9 cellular contexts compared by ENCODE assay signal in the genomic region with DNA sequence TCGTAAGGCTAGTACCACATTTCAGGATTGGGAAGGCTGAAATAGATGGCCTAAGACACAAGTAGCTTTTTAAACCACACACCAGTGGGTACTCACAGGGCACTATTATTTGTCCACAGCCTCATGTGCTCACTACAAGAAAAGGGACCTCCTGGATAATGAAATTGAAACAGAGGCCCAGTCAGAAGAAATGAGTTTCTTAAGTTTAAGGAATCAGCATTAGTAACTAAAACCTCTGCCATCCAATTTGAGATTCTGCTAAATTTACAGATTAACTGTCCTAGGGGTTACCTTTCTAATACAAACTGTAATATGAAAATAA. TPM values are rescaled to one million over a fixed set of nuclear protein-coding genes. Genes with fewer than 3 reads are reported as not detected.
A peak's percentile ranks its signal among the peaks of the same experiment; 100 is the strongest.
DNase-seq lines count a peak whose midpoint lies in the region; ATAC-seq and TF ChIP-seq lines count a peak whose summit lies in the region.
"Had no signal": no experiment of that assay in that cellular context is flagged by ENCODE, and none has a peak within 500 bp of the region (broad histone marks: within the 10 kb centered on the region; RNA-seq: fewer than 3 reads in every experiment).

No MANE protein-coding gene starts in this region.

- no peak for ATAC-seq in PC-3
- no peak for ATAC-seq in HG02763 (IDR thresholded peaks at IDR 0.05; ENCODE audit: unreplicated experiment)

- H3K9me2 ChIP-seq in PC-3 (replicated peaks; ENCODE audit: low read length), result no peaks in the 10 kb centered on the region

- BruUV-seq in PC-3 (replicated peaks; lab: Mats Ljungman, UMichigan), result no TSS peak

- intact Hi-C loops in PC-3 (cut with micrococcal nuclease) (no loop called here), thyroid gland (cut with DNase I) (loop anchor here (10.0 kb wide), 1 partner anchor 76 kb away; a partner anchor contains a TSS)

- H4K20me1 ChIP-seq in PC-3 (ENCODE audit: low read length), result peaks cover 70% of the 10 kb centered on the region

- peaks cover 47% of the 10 kb centered on the region for H3K4me1 Mint-ChIP-seq in progenitor cell of endocrine pancreas (ENCODE audit: low read depth)

- H3K4me3 Mint-ChIP-seq in progenitor cell of endocrine pancreas (ENCODE audit: low read depth), result peak overlapping the region; percentile 51

- POLR2A ChIA-PET in PC-3 (lab: Charles Lee; ENCODE audit: unreplicated experiment), result no interaction called here

- TF ChIP-seq POLR2A in thyroid gland (IDR thresholded peaks at IDR 0.05), result no peak

- CTCF ChIA-PET in PC-3 (lab: Charles Lee), result no interaction called here

- H2AFZ ChIP-seq in PC-3 (ENCODE audit: low read length), result no peak overlapping the region

- H3K27ac ChIP-seq in PC-3 (ENCODE audit: low read length) (no peak overlapping the region), thyroid gland (no peak overlapping the region)

- no peaks in the 10 kb centered on the region for H3K9me3 Mint-ChIP-seq in progenitor cell of endocrine pancreas (ENCODE audit: low read depth)

- peaks cover 31% of the 10 kb centered on the region for H3K4me1 ChIP-seq in PC-3 (ENCODE audit: insufficient read depth, low read length)
- peaks cover 58 to 68% of the 10 kb centered on the region in 2 donors for H3K4me1 ChIP-seq in thyroid gland

- H3K4me3 ChIP-seq in GM08714 (ENCODE audit: low read length), result peak overlapping the region; percentile 96; the same call in 1 of the 2 replicates
- peak overlapping the region; percentile 78 for H3K4me3 ChIP-seq in PC-3 (ENCODE audit: low read length)
- H3K4me3 ChIP-seq in thyroid gland (replicated peaks in 1 of 3), result no peak overlapping the region

- TF ChIP-seq CTCF in PC-3 (conservative IDR thresholded peaks at IDR 0.05; ENCODE audit: low read depth, low read length) (no peak), progenitor cell of endocrine pancreas (IDR thresholded peaks at IDR 0.05; ENCODE audit: unreplicated experiment) (no peak), thyroid gland (IDR thresholded peaks at IDR 0.05) (no peak)

- DNase-seq in PC-3, result no peak
- DNase-seq in epidermal melanocyte (ENCODE audit: insufficient read length, low spot score), result peak; percentile 37
- DNase-seq in progenitor cell of endocrine pancreas (ENCODE audit: low spot score, unreplicated experiment), result no peak
- DNase-seq in iPS-NIHi7 (ENCODE audit: extremely low spot score), result no peak
- DNase-seq in thyroid gland, result no peak
- DNase-seq in midbrain (lab: John Stamatoyannopoulos, UW), result no peak
- DNase-seq: heart left ventricle had no signal

- no peaks in the 10 kb centered on the region for H3K36me3 ChIP-seq in PC-3 (ENCODE audit: low read depth, low read length)
- H3K36me3 ChIP-seq in thyroid gland, result no peaks in the 10 kb centered on the region
- H3K36me3 ChIP-seq: heart left ventricle had no signal

- H3K27me3 Mint-ChIP-seq in progenitor cell of endocrine pancreas, result no peaks in the 10 kb centered on the region

- H3F3A ChIP-seq in PC-3 (ENCODE audit: low read length, unreplicated experiment), result no peaks in the 10 kb centered on the region

- H3K27ac Mint-ChIP-seq in progenitor cell of endocrine pancreas, result peak overlapping the region; percentile 88

- H3K4me2 ChIP-seq in PC-3 (ENCODE audit: low read length), result peak overlapping the region; percentile 84

- H3K27me3 ChIP-seq in PC-3 (ENCODE audit: low read length) (no peaks in the 10 kb centered on the region), thyroid gland (no peaks in the 10 kb centered on the region)
- H3K27me3 ChIP-seq: heart left ventricle had no signal

- H3K79me2 ChIP-seq in PC-3 (ENCODE audit: low read length), result peaks cover 74% of the 10 kb centered on the region

- H3K9ac ChIP-seq in PC-3 (ENCODE audit: low read length), result no peak overlapping the region

- no peaks in the 10 kb centered on the region for H3K36me3 Mint-ChIP-seq in progenitor cell of endocrine pancreas (ENCODE audit: insufficient read depth)

- H3K9me3 ChIP-seq in PC-3 (ENCODE audit: low read length) (no peaks in the 10 kb centered on the region), thyroid gland (no peaks in the 10 kb centered on the region)
- H3K9me3 ChIP-seq: heart left ventricle had no signal

- 53 to 63% methylated on average over 1 of the region's 1 CpG for WGBS in thyroid gland, 2 donors

RNA-seq across cellular contexts. Expression of a gene that starts 3.0 kb away (rescaled TPM):
- total RNA-seq in PC-3 (2014; rRNA removed) (52.8 and 73.8 TPM in 2 replicates), progenitor cell of endocrine pancreas (159 and 171 TPM in 2 replicates), thyroid gland (10 to 100 TPM; 57.9 to 93.6 (median 85.5) TPM)

Comparison
In these comparisons a context has a peak if more than half of its experiments do, and no peak if none do; other contexts are left out.
1. H3K4me3 ChIP-seq: peak in GM08714 (single experiment) and PC-3 (single experiment); none in thyroid gland (0 of 3).